Comparison of ENCODE assay signal across 1 cellular context in genomic region chr11:37905707-37906417, GRCh38.
TF ChIP-seq lines count a peak whose summit lies in the region.

No MANE protein-coding gene starts in this region.

TF ChIP-seq in H1, 55 proteins besides CTCF, POLR2A, EP300 and RAD21:
- no peak for TF ChIP-seq SP2 (IDR thresholded peaks at IDR 0.05; ENCODE audit: low read length)
- TF ChIP-seq TBP (IDR thresholded peaks at IDR 0.05; ENCODE audit: low read depth, low read length): no peak
- TF ChIP-seq CHD2 (IDR thresholded peaks at IDR 0.05; ENCODE audit: low read length): no peak
- no peak for TF ChIP-seq POU5F1 (IDR thresholded peaks at IDR 0.05; ENCODE audit: low read depth, low read length)
